10 cellular contexts compared by ENCODE assay signal in the genomic region with DNA sequence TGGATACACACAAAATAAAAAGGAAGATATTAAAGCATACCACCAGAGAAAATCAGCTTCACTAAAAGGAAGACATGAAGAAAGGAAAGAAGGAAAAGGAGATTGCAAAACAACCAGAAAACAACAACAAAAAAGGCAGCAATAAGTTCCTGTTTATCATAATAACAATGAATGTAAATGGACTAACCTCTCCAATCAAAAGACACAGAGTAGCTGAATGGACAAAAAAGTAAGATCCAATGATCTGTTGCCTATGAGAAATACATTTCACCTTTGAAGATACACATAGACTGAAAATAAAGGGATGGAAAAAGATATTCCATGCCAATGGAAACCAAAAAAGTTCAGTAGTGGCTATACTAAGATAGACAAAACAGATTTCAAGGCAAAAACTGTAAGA.
"Had no signal": no experiment of that assay in that cellular context is flagged by ENCODE, and none has a peak within 500 bp of the region (broad histone marks: within the 10 kb centered on the region; RNA-seq: fewer than 3 reads in every experiment).

No MANE protein-coding gene starts in this region.

- H3K4me1 ChIP-seq: HAP-1 had no signal

- H3K27ac Mint-ChIP-seq: H9, HFFc6 had no signal

- H3K9ac ChIP-seq: GM23248 had no signal

- H3K27ac ChIP-seq: GM23248 had no signal

- ATAC-seq: HCT116 had no signal

- FAIRE-seq: H1, H54 had no signal

- DNase-seq: GM23248, GOT3, H7, H9, HCEC 1CT, HFFc6 had no signal

- H2AFZ ChIP-seq: GM23248 had no signal

- H3K9me3 ChIP-seq: HAP-1 had no signal

- H3K36me3 ChIP-seq: HAP-1 had no signal

- H3K4me3 Mint-ChIP-seq: H9, HFFc6 had no signal

- H3K4me3 ChIP-seq: GM23248, HAP-1 had no signal
